Comparison of ENCODE assay signal across 23 cellular contexts in genomic region chr1:214271174-214271858, GRCh38. TPM values are rescaled to one million over a fixed set of nuclear protein-coding genes. Genes with fewer than 3 reads are reported as not detected.
DNase-seq lines count a peak whose midpoint lies in the region; ATAC-seq and TF ChIP-seq lines count a peak whose summit lies in the region.
"Had no signal": no experiment of that assay in that cellular context is flagged by ENCODE, and none has a peak within 500 bp of the region (broad histone marks: within the 10 kb centered on the region; RNA-seq: fewer than 3 reads in every experiment).

No MANE protein-coding gene starts in this region.

- H2BK120ac ChIP-seq in neuronal stem cell (ENCODE audit: low read depth, low read length): no peak overlapping the region

- H3K27ac ChIP-seq in right atrium auricular region (no peak overlapping the region), HCT116 (ENCODE audit: low read depth, low read length) (no peak overlapping the region), neuronal stem cell (replicated peaks; ENCODE audit: low read length) (no peak overlapping the region)
- H3K27ac ChIP-seq: brain microvascular endothelial cell, dorsolateral prefrontal cortex, gastroesophageal sphincter, skin epidermis, suprapubic skin had no signal

- H3K79me1 ChIP-seq in neuronal stem cell (ENCODE audit: low read depth, low read length): no peaks in the 10 kb centered on the region

- H2BK15ac ChIP-seq in neuronal stem cell (ENCODE audit: low read length): no peak overlapping the region

- no peak overlapping the region for H3K27ac Mint-ChIP-seq in T-helper 17 cell
- H3K27ac Mint-ChIP-seq: activated naive CD4-positive, alpha-beta T cell treated with anti-CD3 and anti-CD28 coated beads, Interleukin-2, amount 50 U/mL, for 24 hours had no signal

- H3K4ac ChIP-seq in neuronal stem cell (ENCODE audit: low read length): no peak overlapping the region

- no peak overlapping the region for H4K91ac ChIP-seq in neuronal stem cell (ENCODE audit: low read depth, low read length, poor library complexity)

- H3K36me3 ChIP-seq in right atrium auricular region (no peaks in the 10 kb centered on the region), HCT116 (ENCODE audit: control insufficient read depth in 1 of 2, insufficient read depth in 2 of 2, low read length in 2 of 2) (no peaks in the 10 kb centered on the region), adipocyte (ENCODE audit: control insufficient read depth, insufficient read depth, low read length, severe bottlenecking) (no peaks in the 10 kb centered on the region), neuronal stem cell (replicated peaks in 1 of 2; ENCODE audit: control insufficient read depth in 2 of 2, insufficient read depth in 2 of 2, low read length in 2 of 2) (no peaks in the 10 kb centered on the region)
- H3K36me3 ChIP-seq: brain microvascular endothelial cell, gastroesophageal sphincter, suprapubic skin had no signal

- H3K23ac ChIP-seq in neuronal stem cell (ENCODE audit: low read depth, low read length, poor library complexity): no peak overlapping the region

- no peaks in the 10 kb centered on the region for H3K36me3 Mint-ChIP-seq in T-helper 17 cell (ENCODE audit: low read depth)
- H3K36me3 Mint-ChIP-seq: activated naive CD4-positive, alpha-beta T cell treated with anti-CD3 and anti-CD28 coated beads, Interleukin-2, amount 50 U/mL, for 24 hours; naive thymus-derived CD8-positive, alpha-beta T cell had no signal

- H3K9ac ChIP-seq in HCT116 (ENCODE audit: low read length) (no peak overlapping the region), adipocyte (ENCODE audit: low read length) (no peak overlapping the region), neuronal stem cell (ENCODE audit: low read depth, low read length, poor library complexity) (no peak overlapping the region)

- no peaks in the 10 kb centered on the region for H3K9me2 ChIP-seq in HCT116 (ENCODE audit: insufficient read depth)

- DNase-seq in left ventricle myocardium superior (no peak), right atrium auricular region (ENCODE audit: low spot score) (no peak), HCT116 (ENCODE audit: low read depth, low spot score) (no peak), adipocyte (ENCODE audit: low read depth) (peak; percentile 21), neuronal stem cell (ENCODE audit: low spot score) (no peak), T-helper 17 cell (no peak), NCI-H1092 treated with DMSO at 0.1 percent for 48 hours (lab: John Stamatoyannopoulos, UW) (no peak)
- DNase-seq: activated CD4-positive, alpha-beta T cell treated with anti-CD3 and anti-CD28 coated beads, Interleukin-2, amount 50 U/mL, for 1 hour; activated T-cell treated with anti-CD3 and anti-CD28 coated beads for 4 hours; brain microvascular endothelial cell; dorsolateral prefrontal cortex; erythroblast; GOT3; NCI-H1436; posterior cingulate gyrus; stimulated activated CD4-positive, alpha-beta T cell treated with anti-CD3 and anti-CD28 coated beads, Interleukin-4, amount 100 ng/mL, for 1 hour had no signal

- no peak overlapping the region for H3K14ac ChIP-seq in neuronal stem cell (ENCODE audit: low read length)

- no TSS peak for BruUV-seq in HCT116 (replicated peaks; lab: Mats Ljungman, UMichigan)

- POLR2A ChIA-PET in HCT116 (lab: Charles Lee): interaction anchor here (1.0 kb wide), 1 partner anchor 10 kb away, joined by 3 read pairs; no protein-coding TSS in a partner anchor

- no peak overlapping the region for H3K18ac ChIP-seq in neuronal stem cell (ENCODE audit: low read length)

- no peak overlapping the region for H2BK12ac ChIP-seq in neuronal stem cell (ENCODE audit: low read length)

- H2AK5ac ChIP-seq in neuronal stem cell (ENCODE audit: low read depth, low read length): no peak overlapping the region

- no peak overlapping the region for H2AFZ ChIP-seq in HCT116 (ENCODE audit: low read depth, low read length, poor library complexity, severe bottlenecking)
- peak overlapping the region; percentile 46 for H2AFZ ChIP-seq in neuronal stem cell (ENCODE audit: low read length)

- H3K4me3 Mint-ChIP-seq in T-helper 17 cell: no peak overlapping the region
- H3K4me3 Mint-ChIP-seq: activated naive CD4-positive, alpha-beta T cell treated with anti-CD3 and anti-CD28 coated beads, Interleukin-2, amount 50 U/mL, for 24 hours; naive thymus-derived CD8-positive, alpha-beta T cell had no signal

- no peaks in the 10 kb centered on the region for H3K4me1 ChIP-seq in right atrium auricular region
- no peaks in the 10 kb centered on the region for H3K4me1 ChIP-seq in HCT116 (ENCODE audit: control insufficient read depth in 1 of 2, insufficient read depth in 2 of 2, low read length in 2 of 2)
- H3K4me1 ChIP-seq in adipocyte (ENCODE audit: control insufficient read depth, insufficient read depth, low read length): peaks cover 12% of the 10 kb centered on the region
- H3K4me1 ChIP-seq in neuronal stem cell (ENCODE audit: control insufficient read depth in 2 of 2, insufficient read depth in 1 of 2, low read depth in 1 of 2, low read length in 2 of 2): peaks cover 0 to 3% of the 10 kb centered on the region in 2 donors
- H3K4me1 ChIP-seq: gastroesophageal sphincter, suprapubic skin had no signal

- peak; percentile 22; the same call in 1 of the 2 replicates for TF ChIP-seq RAD21 in HCT116 (IDR thresholded peaks at IDR 0.05; ENCODE audit: low read depth)

- RAD21 ChIA-PET in HCT116 (lab: Charles Lee; ENCODE audit: low non-redundant PET in 1 of 2, low total read pairs in 2 of 2, uncharacterized antibody in 2 of 2, unreplicated experiment in 2 of 2): no interaction called here

- CTCF ChIA-PET in HCT116 (lab: Charles Lee): interaction anchor here (3.9 kb wide), 1 partner anchor 10 kb away, joined by 21 read pairs; no protein-coding TSS in a partner anchor

- H3K4me2 ChIP-seq in HCT116 (ENCODE audit: low read length) (no peak overlapping the region), neuronal stem cell (ENCODE audit: insufficient read depth, low read length, poor library complexity, severe bottlenecking) (no peak overlapping the region)

- peaks cover 5% of the 10 kb centered on the region for H3K4me1 Mint-ChIP-seq in T-helper 17 cell

- H3K9me3 ChIP-seq in right atrium auricular region (peaks cover 0 to 2% of the 10 kb centered on the region in 2 donors), HCT116 (ENCODE audit: control insufficient read depth in 1 of 2, insufficient read depth in 1 of 2, low read depth in 1 of 2, low read length in 2 of 2) (no peaks in the 10 kb centered on the region), adipocyte (ENCODE audit: control insufficient read depth, low read length) (no peaks in the 10 kb centered on the region), neuronal stem cell (replicated peaks in 1 of 2; ENCODE audit: control insufficient read depth in 2 of 2, insufficient read depth in 1 of 2, low read depth in 1 of 2, low read length in 2 of 2) (no peaks in the 10 kb centered on the region), T-helper 17 cell (ENCODE audit: control insufficient read depth, low read length, poor library complexity, severe bottlenecking) (no peaks in the 10 kb centered on the region)
- H3K9me3 ChIP-seq: gastroesophageal sphincter, suprapubic skin had no signal

- TF ChIP-seq CTCF in right atrium auricular region (IDR thresholded peaks at IDR 0.05) (peak in 1 of 2 donors; percentile 14), HCT116 (IDR thresholded peaks at IDR 0.05 in 2 of 3, conservative IDR thresholded peaks at IDR 0.05 in 1 of 3; ENCODE audit: borderline replicate concordance in 1 of 3, insufficient read depth in 1 of 3, low read depth in 2 of 3, low read length in 2 of 3) (no peak)

- H3K79me2 ChIP-seq in HCT116 (ENCODE audit: insufficient read depth, low read length): no peaks in the 10 kb centered on the region

- no peak overlapping the region for H2BK5ac ChIP-seq in neuronal stem cell (ENCODE audit: low read length)

- no peak for TF ChIP-seq POLR2A in HCT116 (IDR thresholded peaks at IDR 0.05; ENCODE audit: borderline replicate concordance, extremely low read depth, insufficient read depth, insufficient read length)

- peak; percentile 55 for ATAC-seq in left ventricle myocardium superior
- no peak for ATAC-seq in HCT116
- ATAC-seq in T-helper 17 cell: no peak
- ATAC-seq in GM18867 (IDR thresholded peaks at IDR 0.05; ENCODE audit: unreplicated experiment): no peak
- ATAC-seq: gastroesophageal sphincter had no signal

- no peaks in the 10 kb centered on the region for H4K20me1 ChIP-seq in HCT116 (ENCODE audit: insufficient read depth)

- peaks cover 14% of the 10 kb centered on the region for H3K27me3 Mint-ChIP-seq in T-helper 17 cell

- H3K4me3 ChIP-seq in right atrium auricular region: no peak overlapping the region
- H3K4me3 ChIP-seq in HCT116 (replicated peaks in 1 of 2; ENCODE audit: low read depth in 1 of 2, low read length in 2 of 2): no peak overlapping the region
- no peak overlapping the region for H3K4me3 ChIP-seq in adipocyte (ENCODE audit: low read length)
- H3K4me3 ChIP-seq in neuronal stem cell (ENCODE audit: low read length in 2 of 2): no peak overlapping the region
- H3K4me3 ChIP-seq: dorsolateral prefrontal cortex, gastroesophageal sphincter, lung, skin epidermis, suprapubic skin had no signal

- intact Hi-C loops in left ventricle myocardium superior (cut with micrococcal nuclease): no loop called here
- intact Hi-C loops in HCT116 (cut with micrococcal nuclease): no loop called here

- H4K8ac ChIP-seq in neuronal stem cell (ENCODE audit: low read depth, low read length): no peak overlapping the region

- H3K27me3 ChIP-seq in right atrium auricular region (peaks cover 3 to 5% of the 10 kb centered on the region in 2 donors), HCT116 (ENCODE audit: insufficient read depth, low read length) (no peaks in the 10 kb centered on the region; the same call in 1 of the 2 replicates), adipocyte (replicated peaks; ENCODE audit: control insufficient read depth, insufficient read depth, low read length) (no peaks in the 10 kb centered on the region), neuronal stem cell (ENCODE audit: control insufficient read depth in 3 of 3, insufficient read depth in 3 of 3, low read depth in 1 of 3, low read length in 3 of 3) (no peaks in the 10 kb centered on the region)
- H3K27me3 ChIP-seq: brain microvascular endothelial cell had no signal

- WGBS in neuronal stem cell (ENCODE audit: extremely low coverage in 2 of 2, insufficient read length in 2 of 2, insufficient replicate concordance in 1 of 2), 2 donors: no CpG with 5 or more reads among the region's 3 CpGs

TF ChIP-seq in HCT116, 20 proteins besides CTCF, POLR2A, EP300 and RAD21 (continues in another document):
- TF ChIP-seq FOSL1 (IDR thresholded peaks at IDR 0.05; ENCODE audit: low read depth): no peak
- no peak for TF ChIP-seq CEBPB (IDR thresholded peaks at IDR 0.05; ENCODE audit: low read depth)
- no peak for TF ChIP-seq JUND (IDR thresholded peaks at IDR 0.05)

RNA-seq across cellular contexts. Expression of gene SMYD2, which starts 9.6 kb away (rescaled TPM):
- total RNA-seq in left ventricle myocardium superior: 234 TPM
- 10 to 100 TPM in 1 of 2 donors, 1 to 10 TPM in 1; 6.2 to 89.5 TPM for total RNA-seq in right atrium auricular region
- 27.2 TPM for total RNA-seq in HCT116 (2021; ENCODE audit: unreplicated experiment)
- polyA plus RNA-seq in HCT116 (2012): 15.2 and 21.4 TPM in 2 replicates
- polyA plus RNA-seq in neuronal stem cell (2013, experiment 1 of 2): 14.4 TPM
- polyA plus RNA-seq in neuronal stem cell (2013, experiment 2 of 2): 14.7 TPM
- 10 to 100 TPM; 27.1 to 33.2 TPM for total RNA-seq in T-helper 17 cell
